In the genomic region with DNA sequence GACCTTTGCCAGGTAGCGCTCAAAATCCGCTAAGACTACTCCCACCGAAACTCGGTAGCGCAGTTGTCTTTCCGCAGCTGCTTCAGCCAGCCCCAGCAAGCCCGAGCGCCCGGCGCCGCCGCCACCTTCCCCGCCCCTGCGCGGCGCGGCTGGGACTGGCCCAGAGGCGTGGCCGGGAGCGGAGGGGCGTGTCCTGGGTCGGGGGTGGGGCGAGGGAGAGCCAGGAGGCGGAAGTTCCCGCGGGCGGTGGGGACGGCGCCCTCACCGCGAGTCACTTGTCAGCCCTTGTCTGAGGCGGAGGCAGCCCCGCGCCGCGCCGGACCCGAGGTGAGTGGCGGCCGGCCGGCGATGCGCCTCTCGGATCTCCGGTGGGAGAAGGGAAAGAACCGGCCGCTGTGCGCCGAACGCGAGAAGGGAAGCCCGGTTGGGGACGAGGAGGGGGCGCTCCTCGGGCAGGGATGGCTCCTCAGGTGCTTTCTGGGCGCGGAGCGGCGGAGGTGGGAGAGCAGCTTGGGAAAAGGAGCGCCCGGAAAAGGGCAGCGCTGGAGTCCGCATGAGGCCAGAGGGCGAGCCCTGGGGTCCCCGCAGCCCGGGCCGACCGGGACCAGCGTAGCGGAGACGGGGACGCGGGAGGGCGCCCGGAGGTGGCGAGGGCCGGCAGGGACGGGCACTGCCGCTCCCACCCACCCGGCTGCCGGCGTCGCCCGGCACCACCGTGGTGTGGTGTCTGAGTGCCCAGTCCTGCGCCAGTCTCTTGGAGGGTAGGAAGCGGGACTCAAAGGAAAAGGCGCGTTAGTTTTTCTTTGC, we compare ENCODE assay signal across 8 cellular contexts. TPM values are rescaled to one million over a fixed set of nuclear protein-coding genes. Genes with fewer than 3 reads are reported as not detected.
A peak's percentile ranks its signal among the peaks of the same experiment; 100 is the strongest.
DNase-seq lines count a peak whose midpoint lies in the region; ATAC-seq, FAIRE-seq and TF ChIP-seq lines count a peak whose summit lies in the region.

Gene PDLIM5, plus strand, starts transcription at position 274 of the 807 bp plus-strand sequence. CDS start 3,347 bp downstream, outside the sequence.

- H3K27me3 ChIP-seq in NT2/D1 (ENCODE audit: insufficient read depth, insufficient read length) (peaks cover 19% of the 10 kb centered on the region), endothelial cell of umbilical vein (ENCODE audit: control insufficient read depth in 2 of 2, insufficient read depth in 2 of 2, low read length in 2 of 2) (no peaks in the 10 kb centered on the region), mononuclear cell (ENCODE audit: insufficient read depth, low read length) (peaks cover 29% of the 10 kb centered on the region)

- intact Hi-C loops in endothelial cell of umbilical vein (cut with micrococcal nuclease): loop anchor here (1.0 to 5.0 kb wide), 6 partner anchors 40 to 147 kb away; no protein-coding TSS in a partner anchor

- DNase-seq in Caki2 (ENCODE audit: low read depth): peak; percentile 86
- peak; percentile 81 for DNase-seq in HT1080 (ENCODE audit: low read depth)
- peak; percentile 80 for DNase-seq in NT2/D1 (ENCODE audit: low read depth, low spot score)
- DNase-seq in activated CD8-positive, alpha-beta memory T cell treated with anti-CD3 and anti-CD28 coated beads, Interleukin-2, amount 50 U/mL, for 48 hours: peak; percentile 94
- peak; percentile 93 for DNase-seq in endothelial cell of umbilical vein (ENCODE audit: low read depth, low spot score)
- peak; percentile 67 to 76 for DNase-seq in stimulated activated CD8-positive, alpha-beta memory T cell treated with anti-CD3 and anti-CD28 coated beads, Interleukin-4, amount 100 ng/mL, for 1 hour (ENCODE audit: low read depth in 2 of 2, low spot score in 1 of 2)

- H3K9ac ChIP-seq in NT2/D1 (ENCODE audit: insufficient read length, low read depth) (peak within 1 kb of the TSS; percentile 77), endothelial cell of umbilical vein (replicated peaks; ENCODE audit: extremely low read depth, insufficient read depth, low read length) (peak within 1 kb of the TSS; percentile 87)

- POLR2A ChIA-PET in endothelial cell of umbilical vein (lab: Charles Lee): interaction anchor here (0.7 to 1.5 kb wide), 5 partner anchors 11 to 99 kb away, joined by 3 to 7 read pairs (median 4); no protein-coding TSS in a partner anchor

- TF ChIP-seq CTCF in endothelial cell of umbilical vein (IDR thresholded peaks at IDR 0.05; ENCODE audit: extremely low read depth in 1 of 2, insufficient read depth in 1 of 2, low read depth in 1 of 2, low read length in 2 of 2): no peak

- H3K36me3 ChIP-seq in NT2/D1 (ENCODE audit: insufficient read depth, insufficient read length, low read length) (peaks cover 18% of the 10 kb centered on the region), endothelial cell of umbilical vein (ENCODE audit: control insufficient read depth in 2 of 2, extremely low read depth in 1 of 2, insufficient read depth in 2 of 2, low read length in 2 of 2) (peaks cover 0 to 12% of the 10 kb centered on the region in 2 experiments)

- in situ Hi-C loops in Caki2 (cut with HindIII; ENCODE audit: low pct_unique_long_range_greater_than_20kb, low sequenced_read_pairs): no loop called here

- no peaks in the 10 kb centered on the region for H3K4me1 ChIP-seq in NT2/D1 (ENCODE audit: insufficient read depth, insufficient read length)
- H3K4me1 ChIP-seq in endothelial cell of umbilical vein (ENCODE audit: control insufficient read depth, extremely low read depth, insufficient read depth, low read length): peaks cover 40% of the 10 kb centered on the region
- H3K4me1 ChIP-seq in mononuclear cell (ENCODE audit: insufficient read depth, low read length): peaks cover 23% of the 10 kb centered on the region

- TF ChIP-seq POLR2A in endothelial cell of umbilical vein (IDR thresholded peaks at IDR 0.05; ENCODE audit: low read depth, low read length): peak; percentile 96

- peaks cover 51% of the 10 kb centered on the region for H3K79me2 ChIP-seq in endothelial cell of umbilical vein (ENCODE audit: control insufficient read depth, insufficient read depth, low read length)

- BruUV-seq in endothelial cell of umbilical vein (replicated peaks; lab: Mats Ljungman, UMichigan): no TSS peak

- H3K9me1 ChIP-seq in endothelial cell of umbilical vein (replicated peaks; ENCODE audit: control insufficient read depth, extremely low read depth, insufficient read depth, low read length): no peaks in the 10 kb centered on the region

- peak within 1 kb of the TSS; percentile 88 for H2AFZ ChIP-seq in endothelial cell of umbilical vein (ENCODE audit: low read depth, low read length)

- CTCF ChIA-PET in endothelial cell of umbilical vein (lab: Charles Lee): interaction anchor here (0.9 to 5.2 kb wide), 5 partner anchors 9 to 144 kb away, joined by 3 to 62 read pairs (median 3); no protein-coding TSS in a partner anchor

- H3K9me3 ChIP-seq in NT2/D1 (ENCODE audit: insufficient read depth, low read length): no peaks in the 10 kb centered on the region
- H3K9me3 ChIP-seq in endothelial cell of umbilical vein (replicated peaks; ENCODE audit: control insufficient read depth, insufficient read depth, low read length): no peaks in the 10 kb centered on the region
- no peaks in the 10 kb centered on the region for H3K9me3 ChIP-seq in mononuclear cell (ENCODE audit: low read depth, low read length)

- H3K27ac ChIP-seq in endothelial cell of umbilical vein (ENCODE audit: insufficient read depth, low read depth, low read length): peak within 1 kb of the TSS; percentile 80

- H3K4me2 ChIP-seq in endothelial cell of umbilical vein (ENCODE audit: insufficient read depth, low read length): peak within 1 kb of the TSS; percentile 96

- peak; percentile 38 for FAIRE-seq in endothelial cell of umbilical vein (lab: Jason Lieb, UNC)

- peak; percentile 94 for ATAC-seq in GM21360 (IDR thresholded peaks at IDR 0.05; ENCODE audit: unreplicated experiment)

- no peaks in the 10 kb centered on the region for H4K20me1 ChIP-seq in endothelial cell of umbilical vein (replicated peaks; ENCODE audit: control insufficient read depth, extremely low read depth, insufficient read depth, low read length)

- H3K4me3 ChIP-seq in NT2/D1 (ENCODE audit: insufficient read length, low read depth): peak within 1 kb of the TSS; percentile 71
- peak within 1 kb of the TSS; percentile 60 to 99 (median 98) for H3K4me3 ChIP-seq in endothelial cell of umbilical vein (replicated peaks in 1 of 3; ENCODE audit: insufficient read depth in 1 of 3, low read depth in 1 of 3, low read length in 3 of 3)
- H3K4me3 ChIP-seq in mononuclear cell (ENCODE audit: low read length): peak within 1 kb of the TSS; percentile 86

- dilution Hi-C loops in endothelial cell of umbilical vein (cut with MboI; ENCODE audit: extremely low pct_ligation_motif_present, low sequenced_read_pairs): no loop called here

TF ChIP-seq in endothelial cell of umbilical vein, 7 proteins besides CTCF, POLR2A, EP300 and RAD21:
- TF ChIP-seq GATA2 (IDR thresholded peaks at IDR 0.05; ENCODE audit: insufficient read depth, insufficient read length, low read depth, low read length) (no peak), MAX (IDR thresholded peaks at IDR 0.05; ENCODE audit: insufficient read depth, insufficient read length) (no peak), FOS (IDR thresholded peaks at IDR 0.05; ENCODE audit: borderline replicate concordance, insufficient read depth, low read length) (peak; percentile 7), POLR2AphosphoS5 (IDR thresholded peaks at IDR 0.05; ENCODE audit: insufficient read depth, low read depth, low read length) (peak; percentile 96)

RNA-seq across cellular contexts. Expression of gene PDLIM5, which starts in this region (rescaled TPM):
- 31.7 and 35.2 TPM in 2 replicates for total RNA-seq in Caki2 (2014; rRNA removed; shearing (Covaris generic); ENCODE audit: low replicate concordance)
- total RNA-seq in HT1080 (2014; rRNA removed; shearing (Covaris generic)): 22.3 and 27.2 TPM in 2 replicates
- 25.1 and 27.1 TPM in 2 replicates for polyA plus RNA-seq in HT1080 (2015; cell fraction: cytosol; rRNA removed)
- polyA plus RNA-seq in HT1080 (2015; cell fraction: nucleus; rRNA removed): 38.6 and 40.8 TPM in 2 replicates
- total RNA-seq in endothelial cell of umbilical vein (310 and 323 TPM in 2 replicates), mononuclear cell (72.1 TPM)
- polyA plus RNA-seq in endothelial cell of umbilical vein: 243 and 281 TPM in 2 replicates
- 235 and 259 TPM in 2 replicates for polyA plus RNA-seq in endothelial cell of umbilical vein (2011; cell fraction: cytosol; rRNA removed)
- 341 and 344 TPM in 2 replicates for polyA plus RNA-seq in endothelial cell of umbilical vein (2011; cell fraction: nucleus; rRNA removed)
- 152 and 183 TPM in 2 replicates for polyA plus RNA-seq in endothelial cell of umbilical vein (2012)
- 950 and 1,000 TPM in 2 replicates for polyA minus RNA-seq in endothelial cell of umbilical vein
- 25.4 TPM for polyA minus RNA-seq in endothelial cell of umbilical vein (2011; cell fraction: cytosol; rRNA and poly(A)+ RNA removed)
- polyA minus RNA-seq in endothelial cell of umbilical vein (2011; cell fraction: nucleus; rRNA and poly(A)+ RNA removed): 1,523 and 1,740 TPM in 2 replicates

Comparison
In these comparisons a context has a peak if more than half of its experiments do, and no peak if none do; other contexts are left out.
1. Peak in every context shown above with its lines: DNase-seq, ATAC-seq, H3K4me3 ChIP-seq and H3K27ac ChIP-seq.